25 cellular contexts compared by ENCODE assay signal in the genomic region with DNA sequence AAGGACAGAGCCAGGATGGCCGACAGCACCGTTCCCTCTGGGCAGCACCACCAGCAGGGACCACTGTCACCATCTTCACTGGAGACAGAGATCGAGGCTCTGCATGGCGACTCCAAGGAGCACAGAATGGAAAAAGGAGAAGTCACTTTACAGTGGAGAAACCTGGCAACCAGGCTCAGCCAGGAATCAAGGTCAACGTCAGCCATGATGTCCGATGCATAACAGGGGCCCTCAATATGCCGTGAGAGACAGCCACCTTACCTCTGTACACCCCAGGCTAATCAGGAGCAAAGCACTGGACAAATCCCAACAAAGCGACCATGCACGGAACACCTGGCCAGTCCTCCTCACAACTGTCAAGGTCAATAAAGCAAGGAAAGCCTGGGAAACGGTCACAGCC.
"Had no signal": no experiment of that assay in that cellular context is flagged by ENCODE, and none has a peak within 500 bp of the region (broad histone marks: within the 10 kb centered on the region; RNA-seq: fewer than 3 reads in every experiment).

No MANE protein-coding gene starts in this region.

- DNase-seq: hippocampal formation; kidney; left colon; left ventricle myocardium inferior; mesendoderm; naive thymus-derived CD8-positive, alpha-beta T cell; occipital lobe; ovary; right lobe of liver; stimulated activated CD4-positive, alpha-beta T cell treated with anti-CD3 and anti-CD28 coated beads, Interleukin-1b, Interleukin-23, amount 100 ng/mL, for 48 hours; stimulated activated CD4-positive, alpha-beta T cell treated with anti-CD3 and anti-CD28 coated beads, Interleukin-2, amount 100 ng/mL, for 48 hours; stimulated activated CD4-positive, alpha-beta T cell treated with anti-CD3 and anti-CD28 coated beads, Interleukin-4, amount 100 ng/mL, for 4 hours; stimulated activated CD8-positive, alpha-beta memory T cell treated with anti-CD3 and anti-CD28 coated beads, Interleukin-4, amount 100 ng/mL, for 48 hours; stimulated activated naive CD4-positive, alpha-beta T cell treated with Interleukin-2 at 50 U/mL for 16 hours; stimulated activated naive CD8-positive, alpha-beta T cell treated with anti-CD3 and anti-CD28 coated beads, Interleukin-15, amount 100 ng/mL, for 72 hours; testis; thyroid gland; transverse colon; upper lobe of right lung had no signal

- H3K27me3 ChIP-seq: neutrophil, ovary, right atrium auricular region, right lobe of liver, testis, thyroid gland, transverse colon, upper lobe of right lung had no signal

- ATAC-seq: left colon; naive thymus-derived CD8-positive, alpha-beta T cell; right lobe of liver; stimulated activated memory B cell treated with anti-CD40 and anti-IgM and Interleukin-4, amounts not matched to agents 10 μg/mL and 1 μg/mL and 100 μg/mL, for 72 hours; stimulated activated naive CD8-positive, alpha-beta T cell treated with anti-CD3 and anti-CD28 coated beads, Interleukin-15, amount 100 ng/mL, for 72 hours; upper lobe of right lung had no signal

- H3K4me3 ChIP-seq: left ventricle myocardium inferior, lung, ovary, right atrium auricular region, right lobe of liver, smooth muscle cell, testis, thyroid gland, transverse colon, upper lobe of right lung had no signal

- H3K4me1 ChIP-seq: left ventricle myocardium inferior, right atrium auricular region, right lobe of liver, testis, thyroid gland, transverse colon, upper lobe of right lung had no signal

- FAIRE-seq: kidney, urothelium cell line had no signal

- H3K9me3 ChIP-seq: left ventricle myocardium inferior, neutrophil, ovary, right atrium auricular region, right lobe of liver, testis, thyroid gland, transverse colon, upper lobe of right lung had no signal

- H3K36me3 ChIP-seq: left ventricle myocardium inferior, neutrophil, ovary, right atrium auricular region, right lobe of liver, thyroid gland, transverse colon, upper lobe of right lung had no signal

- H3K4me2 ChIP-seq: smooth muscle cell had no signal

- H3K27ac ChIP-seq: left ventricle myocardium inferior, neutrophil, ovary, right atrium auricular region, right lobe of liver, testis, thyroid gland, transverse colon, upper lobe of right lung had no signal
